8 cellular contexts compared by ENCODE assay signal in the genomic region with DNA sequence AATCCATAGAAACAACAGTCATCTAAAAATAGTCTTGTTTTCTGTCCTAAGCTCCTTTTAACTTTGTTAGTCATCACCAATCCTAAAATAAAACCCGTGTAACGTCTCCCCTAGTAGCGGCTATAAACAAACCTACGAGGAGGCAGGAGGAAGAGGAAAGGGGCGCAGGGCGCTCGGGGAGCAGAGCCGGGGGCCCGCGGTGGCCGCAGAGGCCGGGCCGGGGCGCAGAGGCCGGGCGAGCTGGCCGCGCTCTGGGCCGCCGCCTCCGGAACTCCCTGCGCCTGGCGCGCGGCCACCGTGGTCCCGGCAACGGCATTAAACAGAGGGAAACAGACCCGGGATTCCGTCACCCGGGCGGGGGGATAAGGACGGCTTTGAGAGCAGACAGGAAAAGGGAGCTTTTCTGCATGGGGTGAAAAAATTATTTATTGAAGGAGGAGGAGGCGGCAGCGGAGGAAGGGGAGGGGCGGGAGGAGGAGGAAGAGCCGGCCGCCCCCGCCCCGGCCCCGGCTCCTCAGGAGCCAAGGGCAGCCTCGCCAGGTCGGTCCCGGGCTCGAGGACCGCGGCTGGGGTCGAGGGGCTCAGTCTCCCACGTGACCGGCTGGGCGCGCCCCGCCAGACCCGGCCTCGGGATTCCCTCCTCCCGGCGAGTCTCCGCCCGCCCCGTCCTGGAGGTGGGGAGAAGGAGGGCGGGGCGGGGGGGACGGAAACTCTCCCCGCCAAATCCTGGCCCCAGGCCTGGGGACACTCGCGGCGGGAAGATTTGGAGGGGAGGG. TPM values are rescaled to one million over a fixed set of nuclear protein-coding genes. Genes with fewer than 3 reads are reported as not detected.
DNase-seq lines count a peak whose midpoint lies in the region; ATAC-seq and TF ChIP-seq lines count a peak whose summit lies in the region.

No MANE protein-coding gene starts in this region.

- no peak for TF ChIP-seq POLR2A in lower leg skin (IDR thresholded peaks at IDR 0.05)

- no peaks in the 10 kb centered on the region for H3K9me3 Mint-ChIP-seq in activated B cell treated with CpG ODN at 0.5 μM for 24 hours
- H3K9me3 Mint-ChIP-seq in stimulated activated naive CD8-positive, alpha-beta T cell treated with anti-CD3 and anti-CD28 coated beads, Interleukin-15, Interleukin-2, amounts not matched to agents 100 ng/mL and 50 ng/mL, for 24 hours, result no peaks in the 10 kb centered on the region

- peak; percentile 13 for ATAC-seq in activated B cell treated with CpG ODN at 0.5 μM for 24 hours (ENCODE audit: low read depth)
- ATAC-seq in GM21526 (IDR thresholded peaks at IDR 0.05; ENCODE audit: low FRiP score, unreplicated experiment), result no peak

- H3K4me3 Mint-ChIP-seq in activated B cell treated with CpG ODN at 0.5 μM for 24 hours, result peak overlapping the region; percentile 84
- peak overlapping the region; percentile 85 for H3K4me3 Mint-ChIP-seq in stimulated activated naive CD8-positive, alpha-beta T cell treated with anti-CD3 and anti-CD28 coated beads, Interleukin-15, Interleukin-2, amounts not matched to agents 100 ng/mL and 50 ng/mL, for 24 hours

- H3K4me3 ChIP-seq in lower leg skin (ENCODE audit: low read depth, poor library complexity, severe bottlenecking), result peak overlapping the region; percentile 32

- CTCF ChIA-PET in activated B cell treated with CpG ODN at 0.5 μM for 24 hours (lab: Charles Lee), result interaction anchor here (0.8 to 1.8 kb wide), 7 partner anchors 9 to 137 kb away, joined by 3 to 6 read pairs (median 4); no protein-coding TSS in a partner anchor

- no peak for TF ChIP-seq CTCF in activated B cell treated with CpG ODN at 0.5 μM for 24 hours (IDR thresholded peaks at IDR 0.05)
- TF ChIP-seq CTCF in lower leg skin (IDR thresholded peaks at IDR 0.05), result no peak

- 0% methylated on average over 59 to 67 of the region's 67 CpGs for WGBS in lower leg skin, 2 donors

- intact Hi-C loops in activated B cell treated with CpG ODN at 0.5 μM for 24 hours (cut with micrococcal nuclease), result loop anchor here (1.0 to 2.0 kb wide), 4 partner anchors 15 to 285 kb away; partner anchors contain the start of gene CTDP1
- intact Hi-C loops in lower leg skin (cut with DNase I; ENCODE audit: low total_unique reads), result no loop called here

- DNase-seq in SIG-M5 treated with dmso at 0.1 percent for 504 hours (lab: John Stamatoyannopoulos, UW; ENCODE audit: unreplicated experiment) (peak; percentile 65), SIG-M5 (lab: John Stamatoyannopoulos, UW) (no peak), NCI-H1048 (lab: John Stamatoyannopoulos, UW) (peak; percentile 79), activated B cell treated with CpG ODN at 0.5 μM for 24 hours (peak; percentile 52), lower leg skin (ENCODE audit: low spot score in 2 of 2) (peak; percentile 89 to 98)
- peak; percentile 24 for DNase-seq in effector CD8-positive, alpha-beta T cell (lab: John Stamatoyannopoulos, UW)

- peak overlapping the region; percentile 71 for H3K27ac Mint-ChIP-seq in activated B cell treated with CpG ODN at 0.5 μM for 24 hours
- peak overlapping the region; percentile 89 for H3K27ac Mint-ChIP-seq in stimulated activated naive CD8-positive, alpha-beta T cell treated with anti-CD3 and anti-CD28 coated beads, Interleukin-15, Interleukin-2, amounts not matched to agents 100 ng/mL and 50 ng/mL, for 24 hours

- H3K27me3 Mint-ChIP-seq in activated B cell treated with CpG ODN at 0.5 μM for 24 hours, result no peaks in the 10 kb centered on the region
- H3K27me3 Mint-ChIP-seq in stimulated activated naive CD8-positive, alpha-beta T cell treated with anti-CD3 and anti-CD28 coated beads, Interleukin-15, Interleukin-2, amounts not matched to agents 100 ng/mL and 50 ng/mL, for 24 hours, result peaks cover 23% of the 10 kb centered on the region

- H3K36me3 Mint-ChIP-seq in activated B cell treated with CpG ODN at 0.5 μM for 24 hours (ENCODE audit: low read depth), result no peaks in the 10 kb centered on the region
- peaks cover 15% of the 10 kb centered on the region for H3K36me3 Mint-ChIP-seq in stimulated activated naive CD8-positive, alpha-beta T cell treated with anti-CD3 and anti-CD28 coated beads, Interleukin-15, Interleukin-2, amounts not matched to agents 100 ng/mL and 50 ng/mL, for 24 hours (ENCODE audit: low read depth)

- H3K4me1 Mint-ChIP-seq in activated B cell treated with CpG ODN at 0.5 μM for 24 hours, result peaks cover 35% of the 10 kb centered on the region
- H3K4me1 Mint-ChIP-seq in stimulated activated naive CD8-positive, alpha-beta T cell treated with anti-CD3 and anti-CD28 coated beads, Interleukin-15, Interleukin-2, amounts not matched to agents 100 ng/mL and 50 ng/mL, for 24 hours (ENCODE audit: low read depth), result peaks cover 30% of the 10 kb centered on the region

- POLR2A ChIA-PET in activated B cell treated with CpG ODN at 0.5 μM for 24 hours (lab: Charles Lee), result interaction anchor here (0.9 to 3.7 kb wide), 11 partner anchors 9 to 194 kb away, joined by 3 to 37 read pairs (median 4); no protein-coding TSS in a partner anchor

RNA-seq across cellular contexts. Expression of gene NFATC1, which starts 1.9 kb away (rescaled TPM):
- 49.0 and 52.6 TPM in 2 replicates for total RNA-seq in activated B cell treated with CpG ODN at 0.5 μM for 24 hours
- total RNA-seq in lower leg skin, result 10 to 100 TPM; 14.0 to 22.4 (median 15.0) TPM
